ENCODE assay signal across 1 cellular context in the genomic region with DNA sequence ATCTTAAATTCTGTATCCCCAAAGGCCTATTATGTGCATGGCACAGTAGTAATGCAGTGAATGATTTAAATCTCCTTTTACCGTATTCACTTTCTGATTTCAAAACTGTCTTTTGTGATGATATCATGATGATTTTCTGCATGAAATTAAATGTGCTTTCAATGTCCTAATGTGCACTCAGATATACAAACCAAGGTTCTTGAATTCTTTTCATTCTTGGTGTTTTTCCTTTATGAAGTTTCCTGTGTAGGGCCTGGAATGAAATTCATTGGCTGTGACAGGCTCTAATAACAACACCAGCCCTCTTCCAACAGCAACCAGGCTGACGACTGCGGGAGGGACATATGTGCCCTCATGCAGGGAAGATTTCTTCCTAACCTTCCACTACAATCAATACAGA.
TF ChIP-seq lines count a peak whose summit lies in the region.

No MANE protein-coding gene starts in this region.

TF ChIP-seq in GM23338, 12 proteins besides CTCF, POLR2A, EP300 and RAD21 (continued from another document):
- TF ChIP-seq, protein P1, sequence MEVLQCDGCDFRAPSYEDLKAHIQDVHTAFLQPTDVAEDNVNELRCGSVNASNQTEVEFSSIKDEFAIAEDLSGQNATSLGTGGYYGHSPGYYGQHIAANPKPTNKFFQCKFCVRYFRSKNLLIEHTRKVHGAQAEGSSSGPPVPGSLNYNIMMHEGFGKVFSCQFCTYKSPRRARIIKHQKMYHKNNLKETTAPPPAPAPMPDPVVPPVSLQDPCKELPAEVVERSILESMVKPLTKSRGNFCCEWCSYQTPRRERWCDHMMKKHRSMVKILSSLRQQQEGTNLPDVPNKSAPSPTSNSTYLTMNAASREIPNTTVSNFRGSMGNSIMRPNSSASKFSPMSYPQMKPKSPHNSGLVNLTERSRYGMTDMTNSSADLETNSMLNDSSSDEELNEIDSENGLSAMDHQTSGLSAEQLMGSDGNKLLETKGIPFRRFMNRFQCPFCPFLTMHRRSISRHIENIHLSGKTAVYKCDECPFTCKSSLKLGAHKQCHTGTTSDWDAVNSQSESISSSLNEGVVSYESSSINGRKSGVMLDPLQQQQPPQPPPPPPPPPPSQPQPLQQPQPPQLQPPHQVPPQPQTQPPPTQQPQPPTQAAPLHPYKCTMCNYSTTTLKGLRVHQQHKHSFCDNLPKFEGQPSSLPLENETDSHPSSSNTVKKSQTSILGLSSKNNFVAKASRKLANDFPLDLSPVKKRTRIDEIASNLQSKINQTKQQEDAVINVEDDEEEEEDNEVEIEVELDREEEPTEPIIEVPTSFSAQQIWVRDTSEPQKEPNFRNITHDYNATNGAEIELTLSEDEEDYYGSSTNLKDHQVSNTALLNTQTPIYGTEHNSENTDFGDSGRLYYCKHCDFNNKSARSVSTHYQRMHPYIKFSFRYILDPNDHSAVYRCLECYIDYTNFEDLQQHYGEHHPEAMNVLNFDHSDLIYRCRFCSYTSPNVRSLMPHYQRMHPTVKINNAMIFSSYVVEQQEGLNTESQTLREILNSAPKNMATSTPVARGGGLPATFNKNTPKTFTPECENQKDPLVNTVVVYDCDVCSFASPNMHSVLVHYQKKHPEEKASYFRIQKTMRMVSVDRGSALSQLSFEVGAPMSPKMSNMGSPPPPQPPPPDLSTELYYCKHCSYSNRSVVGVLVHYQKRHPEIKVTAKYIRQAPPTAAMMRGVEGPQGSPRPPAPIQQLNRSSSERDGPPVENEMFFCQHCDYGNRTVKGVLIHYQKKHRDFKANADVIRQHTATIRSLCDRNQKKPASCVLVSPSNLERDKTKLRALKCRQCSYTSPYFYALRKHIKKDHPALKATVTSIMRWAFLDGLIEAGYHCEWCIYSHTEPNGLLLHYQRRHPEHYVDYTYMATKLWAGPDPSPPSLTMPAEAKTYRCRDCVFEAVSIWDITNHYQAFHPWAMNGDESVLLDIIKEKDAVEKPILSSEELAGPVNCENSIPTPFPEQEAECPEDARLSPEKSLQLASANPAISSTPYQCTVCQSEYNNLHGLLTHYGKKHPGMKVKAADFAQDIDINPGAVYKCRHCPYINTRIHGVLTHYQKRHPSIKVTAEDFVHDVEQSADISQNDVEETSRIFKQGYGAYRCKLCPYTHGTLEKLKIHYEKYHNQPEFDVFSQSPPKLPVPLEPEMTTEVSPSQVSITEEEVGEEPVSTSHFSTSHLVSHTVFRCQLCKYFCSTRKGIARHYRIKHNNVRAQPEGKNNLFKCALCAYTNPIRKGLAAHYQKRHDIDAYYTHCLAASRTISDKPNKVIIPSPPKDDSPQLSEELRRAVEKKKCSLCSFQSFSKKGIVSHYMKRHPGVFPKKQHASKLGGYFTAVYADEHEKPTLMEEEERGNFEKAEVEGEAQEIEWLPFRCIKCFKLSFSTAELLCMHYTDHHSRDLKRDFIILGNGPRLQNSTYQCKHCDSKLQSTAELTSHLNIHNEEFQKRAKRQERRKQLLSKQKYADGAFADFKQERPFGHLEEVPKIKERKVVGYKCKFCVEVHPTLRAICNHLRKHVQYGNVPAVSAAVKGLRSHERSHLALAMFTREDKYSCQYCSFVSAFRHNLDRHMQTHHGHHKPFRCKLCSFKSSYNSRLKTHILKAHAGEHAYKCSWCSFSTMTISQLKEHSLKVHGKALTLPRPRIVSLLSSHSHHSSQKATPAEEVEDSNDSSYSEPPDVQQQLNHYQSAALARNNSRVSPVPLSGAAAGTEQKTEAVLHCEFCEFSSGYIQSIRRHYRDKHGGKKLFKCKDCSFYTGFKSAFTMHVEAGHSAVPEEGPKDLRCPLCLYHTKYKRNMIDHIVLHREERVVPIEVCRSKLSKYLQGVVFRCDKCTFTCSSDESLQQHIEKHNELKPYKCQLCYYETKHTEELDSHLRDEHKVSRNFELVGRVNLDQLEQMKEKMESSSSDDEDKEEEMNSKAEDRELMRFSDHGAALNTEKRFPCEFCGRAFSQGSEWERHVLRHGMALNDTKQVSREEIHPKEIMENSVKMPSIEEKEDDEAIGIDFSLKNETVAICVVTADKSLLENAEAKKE (CRISPR knock-in tag; IDR thresholded peaks at IDR 0.05) = no peak
- TF ChIP-seq EZH2phosphoT487 (IDR thresholded peaks at IDR 0.05; ENCODE audit: unreplicated experiment) (no peak), NANOG (IDR thresholded peaks at IDR 0.05; ENCODE audit: borderline replicate concordance) (no peak), POLR2AphosphoS5 (IDR thresholded peaks at IDR 0.05; ENCODE audit: low read depth) (no peak), ZNF331 (CRISPR knock-in tag; IDR thresholded peaks at IDR 0.05; ENCODE audit: low read depth) (no peak), ZNF114 (CRISPR knock-in tag; IDR thresholded peaks at IDR 0.05) (no peak)
- TF ChIP-seq, protein P2, sequence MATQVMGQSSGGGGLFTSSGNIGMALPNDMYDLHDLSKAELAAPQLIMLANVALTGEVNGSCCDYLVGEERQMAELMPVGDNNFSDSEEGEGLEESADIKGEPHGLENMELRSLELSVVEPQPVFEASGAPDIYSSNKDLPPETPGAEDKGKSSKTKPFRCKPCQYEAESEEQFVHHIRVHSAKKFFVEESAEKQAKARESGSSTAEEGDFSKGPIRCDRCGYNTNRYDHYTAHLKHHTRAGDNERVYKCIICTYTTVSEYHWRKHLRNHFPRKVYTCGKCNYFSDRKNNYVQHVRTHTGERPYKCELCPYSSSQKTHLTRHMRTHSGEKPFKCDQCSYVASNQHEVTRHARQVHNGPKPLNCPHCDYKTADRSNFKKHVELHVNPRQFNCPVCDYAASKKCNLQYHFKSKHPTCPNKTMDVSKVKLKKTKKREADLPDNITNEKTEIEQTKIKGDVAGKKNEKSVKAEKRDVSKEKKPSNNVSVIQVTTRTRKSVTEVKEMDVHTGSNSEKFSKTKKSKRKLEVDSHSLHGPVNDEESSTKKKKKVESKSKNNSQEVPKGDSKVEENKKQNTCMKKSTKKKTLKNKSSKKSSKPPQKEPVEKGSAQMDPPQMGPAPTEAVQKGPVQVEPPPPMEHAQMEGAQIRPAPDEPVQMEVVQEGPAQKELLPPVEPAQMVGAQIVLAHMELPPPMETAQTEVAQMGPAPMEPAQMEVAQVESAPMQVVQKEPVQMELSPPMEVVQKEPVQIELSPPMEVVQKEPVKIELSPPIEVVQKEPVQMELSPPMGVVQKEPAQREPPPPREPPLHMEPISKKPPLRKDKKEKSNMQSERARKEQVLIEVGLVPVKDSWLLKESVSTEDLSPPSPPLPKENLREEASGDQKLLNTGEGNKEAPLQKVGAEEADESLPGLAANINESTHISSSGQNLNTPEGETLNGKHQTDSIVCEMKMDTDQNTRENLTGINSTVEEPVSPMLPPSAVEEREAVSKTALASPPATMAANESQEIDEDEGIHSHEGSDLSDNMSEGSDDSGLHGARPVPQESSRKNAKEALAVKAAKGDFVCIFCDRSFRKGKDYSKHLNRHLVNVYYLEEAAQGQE (IDR thresholded peaks at IDR 0.05; ENCODE audit: unreplicated experiment) = no peak
